ENCODE assay signal across 10 cellular contexts in the genomic region with DNA sequence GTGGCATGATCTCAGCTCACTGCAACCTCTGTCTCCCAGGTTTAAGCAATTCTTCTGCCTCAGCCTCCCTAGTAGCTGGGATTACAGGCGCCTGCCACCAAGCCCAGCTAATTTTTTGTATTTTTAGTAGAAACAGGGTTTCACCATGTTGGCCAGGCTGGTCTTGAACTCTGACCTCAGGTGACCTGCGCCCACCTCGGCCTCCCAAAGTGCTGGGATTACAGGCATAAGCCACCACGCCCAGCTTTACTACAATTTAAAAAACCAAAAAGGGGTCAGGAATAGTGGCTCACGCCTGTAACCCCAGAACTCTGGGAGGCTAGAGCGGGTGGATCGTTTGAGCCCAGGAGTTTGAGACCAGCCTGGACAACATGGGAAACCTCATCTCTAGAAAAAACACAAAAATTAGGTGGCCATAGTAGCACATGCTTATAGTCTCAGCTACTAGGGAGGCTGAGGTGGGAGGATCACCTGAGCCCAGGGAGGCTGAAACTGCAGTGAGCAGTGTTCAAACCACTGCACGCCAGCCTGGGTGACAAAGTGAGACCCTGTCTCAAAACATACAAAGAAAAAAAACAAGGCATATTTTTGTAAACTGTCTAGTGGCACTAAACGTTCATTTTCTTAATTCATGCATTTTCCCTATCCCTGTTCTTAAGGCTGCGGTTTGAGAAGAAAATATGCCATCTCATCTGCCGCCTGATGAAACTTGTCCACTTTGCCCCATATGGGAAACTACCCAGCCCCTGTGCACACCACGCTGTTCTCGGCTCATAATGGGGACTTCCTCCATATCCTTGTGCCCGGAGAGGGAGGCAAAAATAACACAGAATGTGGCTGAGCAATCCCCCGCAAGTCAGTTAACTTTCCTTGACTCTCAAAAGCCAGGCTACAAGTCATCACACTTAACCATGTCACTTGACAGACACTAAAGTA. TPM values are rescaled to one million over a fixed set of nuclear protein-coding genes. Genes with fewer than 3 reads are reported as not detected.
A peak's percentile ranks its signal among the peaks of the same experiment; 100 is the strongest.
DNase-seq lines count a peak whose midpoint lies in the region; ATAC-seq and TF ChIP-seq lines count a peak whose summit lies in the region.
"Had no signal": no experiment of that assay in that cellular context is flagged by ENCODE, and none has a peak within 500 bp of the region (broad histone marks: within the 10 kb centered on the region; RNA-seq: fewer than 3 reads in every experiment).

No MANE protein-coding gene starts in this region.

- peak; percentile 54 for DNase-seq in activated CD8-positive, alpha-beta memory T cell treated with anti-CD3 and anti-CD28 coated beads, Interleukin-2, amount 10 ng/mL, durations not matched to agents 7 days and 5 days
- DNase-seq in activated CD8-positive, alpha-beta memory T cell treated with anti-CD3 and anti-CD28 coated beads, Interleukin-2, amount 50 U/mL, for 4 hours, result no peak
- peak; percentile 53 for DNase-seq in activated CD4-positive, alpha-beta T cell treated with anti-CD3 and anti-CD28 coated beads for 48 hours
- peak in 1 of 2 donors; percentile 11 for DNase-seq in foreskin keratinocyte
- DNase-seq in stimulated activated naive CD8-positive, alpha-beta T cell treated with anti-CD3 and anti-CD28 coated beads, Interleukin-15, amount 100 ng/mL, for 72 hours, result peak in 1 of 2 donors; percentile 62
- no peak for DNase-seq in NCI-H1694 (lab: John Stamatoyannopoulos, UW)
- DNase-seq in COLO668 (lab: John Stamatoyannopoulos, UW; ENCODE audit: unreplicated experiment), result no peak
- no peak for DNase-seq in HPDE6-E6E7 (ENCODE audit: extremely low spot score)
- DNase-seq: pancreas had no signal

- peak overlapping the region; percentile 14 for H3K27ac ChIP-seq in foreskin keratinocyte
- H3K27ac ChIP-seq: pancreas, SJSA1 had no signal

- H3K4me1 ChIP-seq in foreskin keratinocyte, result peaks cover 15% of the 10 kb centered on the region

- no peak for ATAC-seq in activated CD8-positive, alpha-beta memory T cell treated with anti-CD3 and anti-CD28 coated beads, Interleukin-2, amount 10 ng/mL, durations not matched to agents 7 days and 5 days
- no peak for ATAC-seq in foreskin keratinocyte
- ATAC-seq in stimulated activated naive CD8-positive, alpha-beta T cell treated with anti-CD3 and anti-CD28 coated beads, Interleukin-15, amount 100 ng/mL, for 72 hours, result peak; percentile 47
- ATAC-seq: pancreas had no signal

- H3K4me1 Mint-ChIP-seq in activated CD8-positive, alpha-beta memory T cell treated with anti-CD3 and anti-CD28 coated beads, Interleukin-2, amount 10 ng/mL, durations not matched to agents 7 days and 5 days, result peaks cover 65% of the 10 kb centered on the region
- H3K4me1 Mint-ChIP-seq in stimulated activated naive CD8-positive, alpha-beta T cell treated with anti-CD3 and anti-CD28 coated beads, Interleukin-15, amount 100 ng/mL, for 72 hours, result peaks cover 78% of the 10 kb centered on the region

- no peaks in the 10 kb centered on the region for H3K27me3 Mint-ChIP-seq in activated CD8-positive, alpha-beta memory T cell treated with anti-CD3 and anti-CD28 coated beads, Interleukin-2, amount 10 ng/mL, durations not matched to agents 7 days and 5 days
- H3K27me3 Mint-ChIP-seq in stimulated activated naive CD8-positive, alpha-beta T cell treated with anti-CD3 and anti-CD28 coated beads, Interleukin-15, amount 100 ng/mL, for 72 hours, result no peaks in the 10 kb centered on the region

- TF ChIP-seq CTCF in foreskin keratinocyte (conservative IDR thresholded peaks at IDR 0.05), result no peak

- peak overlapping the region; percentile 68 for H3K4me3 Mint-ChIP-seq in activated CD8-positive, alpha-beta memory T cell treated with anti-CD3 and anti-CD28 coated beads, Interleukin-2, amount 10 ng/mL, durations not matched to agents 7 days and 5 days
- H3K4me3 Mint-ChIP-seq in stimulated activated naive CD8-positive, alpha-beta T cell treated with anti-CD3 and anti-CD28 coated beads, Interleukin-15, amount 100 ng/mL, for 72 hours, result peak overlapping the region; percentile 94 to 99

- no peaks in the 10 kb centered on the region for H3K9me3 Mint-ChIP-seq in activated CD8-positive, alpha-beta memory T cell treated with anti-CD3 and anti-CD28 coated beads, Interleukin-2, amount 10 ng/mL, durations not matched to agents 7 days and 5 days (ENCODE audit: low read depth)
- no peaks in the 10 kb centered on the region for H3K9me3 Mint-ChIP-seq in stimulated activated naive CD8-positive, alpha-beta T cell treated with anti-CD3 and anti-CD28 coated beads, Interleukin-15, amount 100 ng/mL, for 72 hours

- peak overlapping the region; percentile 95 for H3K27ac Mint-ChIP-seq in activated CD8-positive, alpha-beta memory T cell treated with anti-CD3 and anti-CD28 coated beads, Interleukin-2, amount 10 ng/mL, durations not matched to agents 7 days and 5 days
- peak overlapping the region; percentile 89 to 91 for H3K27ac Mint-ChIP-seq in stimulated activated naive CD8-positive, alpha-beta T cell treated with anti-CD3 and anti-CD28 coated beads, Interleukin-15, amount 100 ng/mL, for 72 hours

- peaks cover 33% of the 10 kb centered on the region for H3K36me3 Mint-ChIP-seq in activated CD8-positive, alpha-beta memory T cell treated with anti-CD3 and anti-CD28 coated beads, Interleukin-2, amount 10 ng/mL, durations not matched to agents 7 days and 5 days

- H3K27me3 ChIP-seq in foreskin keratinocyte, result no peaks in the 10 kb centered on the region
- H3K27me3 ChIP-seq: pancreas, SJSA1 had no signal

- CTCF ChIA-PET in activated CD8-positive, alpha-beta memory T cell treated with anti-CD3 and anti-CD28 coated beads, Interleukin-2, amount 10 ng/mL, durations not matched to agents 7 days and 5 days (lab: Charles Lee), result interaction anchor here (0.7 to 1.8 kb wide), 4 partner anchors 16 to 194 kb away, joined by 3 to 5 read pairs (median 4); a partner anchor contains a TSS

RNA-seq across cellular contexts. Expression of a gene that starts 4.3 kb away (rescaled TPM):
- total RNA-seq in activated CD8-positive, alpha-beta memory T cell treated with anti-CD3 and anti-CD28 coated beads, Interleukin-2, amount 10 ng/mL, durations not matched to agents 7 days and 5 days, result 10 to 100 TPM in 1 of 2 experiments, 1 to 10 TPM in 1; 6.3 to 11.3 TPM
- 3.9 and 4.1 TPM in 2 replicates for total RNA-seq in foreskin keratinocyte
- 3.9 and 4.4 TPM in 2 replicates for polyA plus RNA-seq in foreskin keratinocyte

RNA-seq across cellular contexts. Expression of a gene that starts 25.7 kb away (rescaled TPM):
- 10 to 100 TPM; 31.0 to 32.1 TPM for total RNA-seq in activated CD8-positive, alpha-beta memory T cell treated with anti-CD3 and anti-CD28 coated beads, Interleukin-2, amount 10 ng/mL, durations not matched to agents 7 days and 5 days
- total RNA-seq in foreskin keratinocyte, result 17.7 and 21.7 TPM in 2 replicates
- polyA plus RNA-seq in foreskin keratinocyte, result 30.8 and 31.6 TPM in 2 replicates

RNA-seq across cellular contexts. Expression of a gene that starts 48.3 kb away (rescaled TPM):
- 10 to 100 TPM; 76.3 to 79.3 TPM for total RNA-seq in activated CD8-positive, alpha-beta memory T cell treated with anti-CD3 and anti-CD28 coated beads, Interleukin-2, amount 10 ng/mL, durations not matched to agents 7 days and 5 days
- 56.5 and 62.8 TPM in 2 replicates for total RNA-seq in foreskin keratinocyte
- polyA plus RNA-seq in foreskin keratinocyte, result 25.3 and 27.1 TPM in 2 replicates

Comparison
In these comparisons a context has a peak if more than half of its experiments do, and no peak if none do; other contexts are left out.
1. DNase-seq: peak in activated CD8-positive, alpha-beta memory T cell treated with anti-CD3 and anti-CD28 coated beads, Interleukin-2, amount 10 ng/mL, durations not matched to agents 7 days and 5 days (single experiment) and activated CD4-positive, alpha-beta T cell treated with anti-CD3 and anti-CD28 coated beads for 48 hours (single experiment); none in activated CD8-positive, alpha-beta memory T cell treated with anti-CD3 and anti-CD28 coated beads, Interleukin-2, amount 50 U/mL, for 4 hours (single experiment), NCI-H1694 (single experiment), COLO668 (single experiment) and HPDE6-E6E7 (single experiment).